Comparison of ENCODE assay signal across 9 cellular contexts in the genomic region with DNA sequence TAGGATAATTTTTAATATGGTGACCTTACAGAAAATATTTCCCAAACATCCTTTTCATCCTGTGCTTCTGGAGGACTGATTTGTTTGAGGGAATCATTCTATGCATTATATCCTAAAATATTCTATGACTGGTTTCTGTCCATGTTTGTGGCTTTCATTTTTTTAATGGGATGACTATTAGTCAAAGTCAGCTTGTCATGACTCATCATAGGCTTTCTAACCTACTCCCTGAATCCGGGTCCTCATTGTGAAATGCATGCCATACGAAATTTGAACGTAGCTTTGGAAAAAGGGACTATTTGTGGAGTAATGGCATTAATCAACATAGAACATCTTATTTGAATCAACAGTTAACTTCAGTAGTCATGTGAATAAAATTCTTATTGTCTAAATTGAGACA. TPM values are rescaled to one million over a fixed set of nuclear protein-coding genes. Genes with fewer than 3 reads are reported as not detected.
DNase-seq lines count a peak whose midpoint lies in the region; ATAC-seq lines count a peak whose summit lies in the region.
"Had no signal": no experiment of that assay in that cellular context is flagged by ENCODE, and none has a peak within 500 bp of the region (broad histone marks: within the 10 kb centered on the region; RNA-seq: fewer than 3 reads in every experiment).

No MANE protein-coding gene starts in this region.

- no peaks in the 10 kb centered on the region for H3K27me3 ChIP-seq in MG63
- H3K27me3 ChIP-seq: right lobe of liver had no signal

- DNase-seq in AG08395 (ENCODE audit: low spot score): peak; percentile 91
- DNase-seq in MG63: peak; percentile 5
- DNase-seq in fibroblast of peridontal ligament (ENCODE audit: extremely low read depth): peak; percentile 93
- no peak for DNase-seq in effector CD8-positive, alpha-beta T cell (lab: John Stamatoyannopoulos, UW)
- no peak for DNase-seq in activated effector memory CD4-positive, alpha-beta T cell treated with anti-CD3 and anti-CD28 coated beads, Interleukin-2, amount 50 U/mL, for 16 hours
- DNase-seq: activated T-cell treated with anti-CD3 and anti-CD28 coated beads, Interleukin-2, amount 50 U/mL, for 1 hour; DMS153; right lobe of liver had no signal

- peaks cover 2% of the 10 kb centered on the region; the same call in 1 of the 2 replicates for H3K9me3 ChIP-seq in MG63
- H3K9me3 ChIP-seq: right lobe of liver had no signal

- no peak for ATAC-seq in GM18498 (IDR thresholded peaks at IDR 0.05; ENCODE audit: unreplicated experiment)
- ATAC-seq: right lobe of liver had no signal

- peaks cover 71% of the 10 kb centered on the region for H3K36me3 ChIP-seq in MG63

- no peak overlapping the region for H3K4me3 ChIP-seq in MG63
- H3K4me3 ChIP-seq: right lobe of liver had no signal

RNA-seq across cellular contexts. Expression of a gene that starts 10.6 kb away (rescaled TPM):
- 6.3 and 8.3 TPM in 2 replicates for total RNA-seq in MG63 (2014; rRNA removed; shearing (Covaris generic); ENCODE audit: low replicate concordance)

RNA-seq across cellular contexts. Expression of a gene that starts 26.7 kb away (rescaled TPM):
- total RNA-seq in MG63 (2014; rRNA removed; shearing (Covaris generic); ENCODE audit: low replicate concordance): 37.4 and 52.1 TPM in 2 replicates

RNA-seq across cellular contexts. Expression of a gene that starts 26.8 kb away (rescaled TPM):
- total RNA-seq in MG63 (2014; rRNA removed; shearing (Covaris generic); ENCODE audit: low replicate concordance): 26.2 and 82.1 TPM in 2 replicates

RNA-seq across cellular contexts. Expression of a gene that starts 51.8 kb away (rescaled TPM):
- total RNA-seq in MG63 (2014; rRNA removed; shearing (Covaris generic); ENCODE audit: low replicate concordance): 15.4 and 18.7 TPM in 2 replicates

RNA-seq across cellular contexts. Expression of a gene that starts 58.4 kb away (rescaled TPM):
- total RNA-seq in MG63 (2014; rRNA removed; shearing (Covaris generic); ENCODE audit: low replicate concordance): 23.5 and 24.1 TPM in 2 replicates

Comparison
In these comparisons a context has a peak if more than half of its experiments do, and no peak if none do; other contexts are left out.
1. DNase-seq: peak in AG08395 (single experiment), MG63 (single experiment) and fibroblast of peridontal ligament (single experiment); none in effector CD8-positive, alpha-beta T cell (single experiment) and activated effector memory CD4-positive, alpha-beta T cell treated with anti-CD3 and anti-CD28 coated beads, Interleukin-2, amount 50 U/mL, for 16 hours (single experiment).